19 cellular contexts compared by ENCODE assay signal in the genomic region with DNA sequence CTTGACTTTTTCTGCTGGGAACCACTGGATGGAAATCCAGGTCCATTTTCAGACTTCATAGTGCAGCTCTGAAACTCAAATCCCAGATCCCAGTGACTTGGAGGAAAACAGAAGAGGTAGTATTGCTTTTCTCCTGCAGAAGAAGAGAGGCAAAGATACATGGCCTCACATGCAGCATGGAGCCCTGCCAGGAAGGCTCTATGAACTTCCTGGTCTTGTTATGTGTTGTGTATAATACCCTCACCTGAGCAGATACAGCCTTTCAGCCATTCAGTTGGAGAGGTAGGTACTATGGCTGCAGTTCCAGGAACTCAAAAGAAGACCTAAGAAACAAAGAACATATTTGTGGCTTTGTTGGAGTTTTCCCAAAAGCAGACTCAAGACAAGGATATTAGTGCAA.
A peak's percentile ranks its signal among the peaks of the same experiment; 100 is the strongest.
DNase-seq lines count a peak whose midpoint lies in the region; ATAC-seq, FAIRE-seq and TF ChIP-seq lines count a peak whose summit lies in the region.
"Had no signal": no experiment of that assay in that cellular context is flagged by ENCODE, and none has a peak within 500 bp of the region (broad histone marks: within the 10 kb centered on the region; RNA-seq: fewer than 3 reads in every experiment).

No MANE protein-coding gene starts in this region.

- no peak for TF ChIP-seq CTCF in LNCaP clone FGC (IDR thresholded peaks at IDR 0.05; ENCODE audit: control insufficient read depth, extremely low read depth, insufficient read depth)
- no peak for TF ChIP-seq CTCF in mucosa of descending colon (IDR thresholded peaks at IDR 0.05)

- H3K27me3 ChIP-seq in small intestine (ENCODE audit: control insufficient read depth in 2 of 2, insufficient read depth in 2 of 2, low read length in 2 of 2), result no peaks in the 10 kb centered on the region

- intact Hi-C loops in mucosa of descending colon (cut with DNase I, micrococcal nuclease), result no loop called here

- H3K27ac ChIP-seq in small intestine (ENCODE audit: low read depth in 1 of 2, low read length in 1 of 2), result peak overlapping the region in 1 of 2 donors; percentile 45
- H3K27ac ChIP-seq: 22Rv1, A549, C4-2B had no signal

- ATAC-seq in mucosa of descending colon (peak; percentile 48), HG03175 (IDR thresholded peaks at IDR 0.05; ENCODE audit: unreplicated experiment) (no peak), GM19328 (IDR thresholded peaks at IDR 0.05; ENCODE audit: unreplicated experiment) (no peak), GM18909 (IDR thresholded peaks at IDR 0.05; ENCODE audit: poor library complexity, unreplicated experiment) (no peak)
- ATAC-seq: A549 had no signal

- no peaks in the 10 kb centered on the region for H3K36me3 ChIP-seq in mucosa of descending colon (ENCODE audit: low read depth)
- no peaks in the 10 kb centered on the region for H3K36me3 ChIP-seq in small intestine (ENCODE audit: control insufficient read depth in 2 of 2, insufficient read depth in 2 of 2, low read length in 2 of 2)
- H3K36me3 ChIP-seq: HAP-1 had no signal

- DNase-seq in DMS153 treated with DMSO at 0.1 percent for 48 hours (lab: John Stamatoyannopoulos, UW; ENCODE audit: unreplicated experiment), result peak; percentile 9
- no peak for DNase-seq in DMS153 (lab: John Stamatoyannopoulos, UW)
- peak; percentile 7 for DNase-seq in LNCaP clone FGC (ENCODE audit: low read depth)
- DNase-seq in mucosa of descending colon, result peak in 2 of 3 donors; percentile 38 to 61
- peak; percentile 60 for DNase-seq in small intestine
- DNase-seq: AML-193; CD4-positive, alpha-beta T cell had no signal

- H3K4me1 ChIP-seq in mucosa of descending colon (ENCODE audit: low read depth), result peaks cover 2% of the 10 kb centered on the region
- H3K4me1 ChIP-seq in small intestine (ENCODE audit: control insufficient read depth in 2 of 2, insufficient read depth in 1 of 2, low read depth in 1 of 2, low read length in 1 of 2), result peaks cover 0 to 3% of the 10 kb centered on the region in 2 donors
- H3K4me1 ChIP-seq: A549, HAP-1 had no signal

- H3K4me3 ChIP-seq in LNCaP clone FGC (ENCODE audit: low read depth, low read length), result no peak overlapping the region
- H3K4me3 ChIP-seq in mucosa of descending colon, result no peak overlapping the region
- no peak overlapping the region for H3K4me3 ChIP-seq in small intestine (ENCODE audit: low read depth in 1 of 2, low read length in 2 of 2)
- H3K4me3 ChIP-seq: A549, HAP-1 had no signal

- H3K9me3 ChIP-seq in mucosa of descending colon (no peaks in the 10 kb centered on the region), small intestine (ENCODE audit: control insufficient read depth, low read depth) (no peaks in the 10 kb centered on the region)
- H3K9me3 ChIP-seq: A549, Caco-2, HAP-1 had no signal

- no peak for FAIRE-seq in small intestine (lab: Jason Lieb, UNC)
- FAIRE-seq: A549, D721Med, G401.6, GM12891, H1 had no signal
